Comparison of ENCODE assay signal across 29 cellular contexts in the genomic region with DNA sequence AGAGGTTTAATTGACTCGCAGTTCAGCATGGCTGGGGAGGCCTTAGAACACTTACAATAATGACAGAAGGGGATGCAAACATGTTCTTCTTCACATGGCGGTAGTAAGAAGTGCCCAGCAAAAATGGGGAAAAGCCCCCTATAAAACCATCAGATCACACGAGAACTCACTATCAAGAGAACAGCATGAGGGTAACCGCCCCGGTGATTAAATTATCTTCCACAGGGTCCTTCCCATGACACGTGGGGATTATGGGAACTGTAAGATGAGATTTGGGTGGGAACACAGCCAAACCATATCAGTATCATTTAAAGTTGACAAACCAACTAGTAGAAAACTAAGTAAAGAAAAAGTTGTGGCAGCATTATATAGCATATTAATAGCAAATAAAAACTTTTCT.
"Had no signal": no experiment of that assay in that cellular context is flagged by ENCODE, and none has a peak within 500 bp of the region (broad histone marks: within the 10 kb centered on the region; RNA-seq: fewer than 3 reads in every experiment).

No MANE protein-coding gene starts in this region.

- DNase-seq: hypothalamus; immature natural killer cell; kidney; left colon; left lung; lower lobe of right lung; mammary epithelial cell; mesenchymal stem cell; naive B cell; ovary; right lobe of liver; stimulated activated CD4-positive, alpha-beta T cell treated with anti-CD3 and anti-CD28 coated beads, Interleukin-12 subunit alpha, Interleukin-12 subunit beta, amount 100 ng/mL, for 4 hours; stimulated activated CD4-positive, alpha-beta T cell treated with anti-CD3 and anti-CD28 coated beads, Interleukin-15, amount 100 ng/mL, for 24 hours; stimulated activated CD4-positive, alpha-beta T cell treated with anti-CD3 and anti-CD28 coated beads, Interleukin-4, amount 100 ng/mL, for 24 hours; stimulated activated naive CD4-positive, alpha-beta T cell; tibial artery; trophoblast cell; upper lobe of right lung had no signal

- H3K4me3 ChIP-seq: left lung, lower lobe of right lung, ovary, right atrium auricular region, right lobe of liver, skin epidermis, suprapubic skin, thoracic aorta, tibial artery, upper lobe of right lung had no signal

- H3K9me3 Mint-ChIP-seq: stimulated activated effector memory CD8-positive, alpha-beta T cell treated with anti-CD3 and anti-CD28 coated beads, Interleukin-12 subunit alpha, Interleukin-12 subunit beta, amount 100 ng/mL, for 72 hours; stimulated activated naive CD8-positive, alpha-beta T cell treated with anti-CD3 and anti-CD28 coated beads, Interleukin-15, Interleukin-2, amounts not matched to agents 100 ng/mL and 50 ng/mL, for 24 hours had no signal

- H3K27me3 Mint-ChIP-seq: progenitor cell of endocrine pancreas had no signal

- FAIRE-seq: islet of Langerhans, kidney, urothelium cell line had no signal

- H3K27ac Mint-ChIP-seq: immature natural killer cell; mesothelial cell of epicardium; naive B cell; natural killer cell treated with Interleukin-12 subunit alpha and Interleukin-12 subunit beta and Interleukin-15 and Interleukin-18, amount 100 ng/mL, for 72 hours; progenitor cell of endocrine pancreas; stimulated activated effector memory CD8-positive, alpha-beta T cell treated with anti-CD3 and anti-CD28 coated beads, Interleukin-12 subunit alpha, Interleukin-12 subunit beta, amount 100 ng/mL, for 72 hours; stimulated activated naive CD8-positive, alpha-beta T cell treated with anti-CD3 and anti-CD28 coated beads, Interleukin-15, Interleukin-2, amounts not matched to agents 100 ng/mL and 50 ng/mL, for 24 hours had no signal

- ATAC-seq: left colon; left lung; lower lobe of right lung; natural killer cell treated with Interleukin-12 subunit alpha and Interleukin-12 subunit beta and Interleukin-15 and Interleukin-18, amount 100 ng/mL, for 72 hours; right lobe of liver; stimulated activated effector memory CD8-positive, alpha-beta T cell treated with anti-CD3 and anti-CD28 coated beads, Interleukin-12 subunit alpha, Interleukin-12 subunit beta, amount 100 ng/mL, for 72 hours; upper lobe of right lung had no signal

- H3K36me3 Mint-ChIP-seq: immature natural killer cell; natural killer cell treated with Interleukin-12 subunit alpha and Interleukin-12 subunit beta and Interleukin-15 and Interleukin-18, amount 100 ng/mL, for 72 hours had no signal

- H3K4me1 ChIP-seq: left lung, lower lobe of right lung, right atrium auricular region, right lobe of liver, suprapubic skin, tibial artery, upper lobe of right lung had no signal

- H3K4me3 Mint-ChIP-seq: immature natural killer cell; mesothelial cell of epicardium; naive B cell; natural killer cell treated with Interleukin-12 subunit alpha and Interleukin-12 subunit beta and Interleukin-15 and Interleukin-18, amount 100 ng/mL, for 72 hours; stimulated activated effector memory CD8-positive, alpha-beta T cell treated with anti-CD3 and anti-CD28 coated beads, Interleukin-12 subunit alpha, Interleukin-12 subunit beta, amount 100 ng/mL, for 72 hours; stimulated activated naive CD8-positive, alpha-beta T cell treated with anti-CD3 and anti-CD28 coated beads, Interleukin-15, Interleukin-2, amounts not matched to agents 100 ng/mL and 50 ng/mL, for 24 hours had no signal

- H3K9me3 ChIP-seq: lower lobe of right lung, ovary, suprapubic skin, thoracic aorta, tibial artery, upper lobe of right lung had no signal

- H3K27me3 ChIP-seq: left lung, ovary, right atrium auricular region, right lobe of liver, suprapubic skin, tibial artery, upper lobe of right lung had no signal

- H3K27ac ChIP-seq: left lung, lower lobe of right lung, ovary, right atrium auricular region, right lobe of liver, skin epidermis, suprapubic skin, thoracic aorta, tibial artery, upper lobe of right lung had no signal

- H3K4me1 Mint-ChIP-seq: immature natural killer cell; mesothelial cell of epicardium; naive B cell; stimulated activated effector memory CD8-positive, alpha-beta T cell treated with anti-CD3 and anti-CD28 coated beads, Interleukin-12 subunit alpha, Interleukin-12 subunit beta, amount 100 ng/mL, for 72 hours had no signal

- H3K36me3 ChIP-seq: left lung, lower lobe of right lung, ovary, right atrium auricular region, right lobe of liver, suprapubic skin, thoracic aorta, tibial artery, upper lobe of right lung had no signal
